In genomic region chr5:81788271-81788670, GRCh38 we compare ENCODE assay signal across 12 cellular contexts.
DNase-seq lines count a peak whose midpoint lies in the region; ATAC-seq and TF ChIP-seq lines count a peak whose summit lies in the region.
"Had no signal": no experiment of that assay in that cellular context is flagged by ENCODE, and none has a peak within 500 bp of the region (broad histone marks: within the 10 kb centered on the region; RNA-seq: fewer than 3 reads in every experiment).

No MANE protein-coding gene starts in this region.

- no peaks in the 10 kb centered on the region for H3K9me3 ChIP-seq in DND-41 (ENCODE audit: insufficient read depth, low read length, severe bottlenecking)
- 0 out of 2 replicates have a peak, but pooled peaks cover 4% of the 10 kb centered on the region for H3K9me3 ChIP-seq in SK-N-MC (ENCODE audit: low read depth, low read length)
- H3K9me3 ChIP-seq: BE2C, Peyer's patch had no signal

- no peaks in the 10 kb centered on the region for H3K79me2 ChIP-seq in DND-41 (ENCODE audit: insufficient read depth, low read length)

- TF ChIP-seq CTCF in DND-41 (IDR thresholded peaks at IDR 0.05; ENCODE audit: borderline replicate concordance, extremely low read depth, low read length, poor library complexity, severe bottlenecking): no peak

- H3K4me2 ChIP-seq in DND-41 (ENCODE audit: insufficient read depth, low read length): peak overlapping the region; percentile 46

- H3K36me3 ChIP-seq in DND-41 (ENCODE audit: insufficient read depth, low read length) (no peaks in the 10 kb centered on the region), SK-N-MC (ENCODE audit: insufficient read depth, low read length) (no peaks in the 10 kb centered on the region), rectal smooth muscle tissue (ENCODE audit: control insufficient read depth, insufficient read depth, low read length) (no peaks in the 10 kb centered on the region)
- H3K36me3 ChIP-seq: BE2C, Peyer's patch had no signal

- DNase-seq in DND-41 (no peak), SK-N-MC (ENCODE audit: low read depth, low spot score) (no peak), foreskin melanocyte (peak; percentile 80), NCI-H1417 treated with DMSO at 0.1 percent for 48 hours (lab: John Stamatoyannopoulos, UW) (no peak), DMS79 (lab: John Stamatoyannopoulos, UW) (no peak)
- DNase-seq in activated CD8-positive, alpha-beta memory T cell treated with anti-CD3 and anti-CD28 coated beads for 24 hours: no peak
- DNase-seq: BE2C; NCI-H345; stimulated activated CD4-positive, alpha-beta T cell treated with anti-CD3 and anti-CD28 coated beads, Interleukin-1b, Interleukin-23, amount 100 ng/mL, for 48 hours had no signal

- ATAC-seq in DND-41 (ENCODE audit: insufficient read depth, low read depth): 0 out of 3 replicates have a peak, but pooled peaks have one; percentile 5
- no peak for ATAC-seq in activated CD4-positive, CD25-positive, alpha-beta regulatory T cell treated with anti-CD3 and anti-CD28 coated beads, Interleukin-2, amount 50 U/mL, for 24 hours

- H3K27ac ChIP-seq in DND-41 (ENCODE audit: low read length) (peak overlapping the region; percentile 59), SK-N-MC (peak overlapping the region; percentile 74), rectal smooth muscle tissue (ENCODE audit: low read depth, low read length) (peak overlapping the region; percentile 42)

- H4K20me1 ChIP-seq in DND-41 (ENCODE audit: insufficient read depth, low read length): no peaks in the 10 kb centered on the region

- H2AFZ ChIP-seq in DND-41 (ENCODE audit: low read depth, low read length): peak overlapping the region; percentile 46

- H3K9ac ChIP-seq in DND-41 (ENCODE audit: low read depth, low read length) (peak overlapping the region; percentile 20), SK-N-MC (ENCODE audit: insufficient read length) (peak overlapping the region; percentile 7), rectal smooth muscle tissue (ENCODE audit: low read length) (no peak overlapping the region)

- H3K4me3 ChIP-seq in DND-41 (ENCODE audit: low read depth in 1 of 2, low read length in 2 of 2) (no peak overlapping the region), SK-N-MC (peak overlapping the region; percentile 52), rectal smooth muscle tissue (ENCODE audit: low read length) (peak overlapping the region; percentile 48)
- H3K4me3 ChIP-seq: Peyer's patch had no signal

- H3K4me1 ChIP-seq in DND-41 (ENCODE audit: insufficient read depth, low read length) (peaks cover 35% of the 10 kb centered on the region), rectal smooth muscle tissue (ENCODE audit: control insufficient read depth, insufficient read depth, low read length) (peaks cover 19% of the 10 kb centered on the region)

- H3K27me3 ChIP-seq in DND-41 (ENCODE audit: insufficient read depth, low read length, poor library complexity) (no peaks in the 10 kb centered on the region), rectal smooth muscle tissue (ENCODE audit: control insufficient read depth, insufficient read depth, low read length) (no peaks in the 10 kb centered on the region)
- H3K27me3 ChIP-seq: BE2C, Peyer's patch had no signal

Comparison
In these comparisons a context has a peak if more than half of its experiments do, and no peak if none do; other contexts are left out.
1. H3K4me3 ChIP-seq: peak in SK-N-MC (single experiment) and rectal smooth muscle tissue (single experiment); none in DND-41 (0 of 2).
2. Peak in every context shown above with its lines, with median percentiles within 50 percentile points of each other: H3K27ac ChIP-seq.